Comparison of ENCODE assay signal across 8 cellular contexts in genomic region chr1:26696645-26697440, GRCh38. TPM values are rescaled to one million over a fixed set of nuclear protein-coding genes. Genes with fewer than 3 reads are reported as not detected.
A peak's percentile ranks its signal among the peaks of the same experiment; 100 is the strongest.
DNase-seq lines count a peak whose midpoint lies in the region; ATAC-seq, FAIRE-seq and TF ChIP-seq lines count a peak whose summit lies in the region.

No MANE protein-coding gene starts in this region.

- DNase-seq in A549 (ENCODE audit: low read depth in 1 of 2, low spot score in 1 of 2) (no peak), HFF-Myc (ENCODE audit: extremely low read depth, low read depth) (no peak), ecto neural progenitor cell (ENCODE audit: low spot score) (peak; percentile 56), COLO829 (ENCODE audit: low spot score) (no peak), NCI-H510A treated with DMSO at 0.1 percent for 48 hours (lab: John Stamatoyannopoulos, UW) (no peak)
- DNase-seq in activated CD4-positive, alpha-beta T cell treated with anti-CD3 and anti-CD28 coated beads, Interleukin-2, amount 10 ng/mL, durations not matched to agents 24 days and 14 days: peak; percentile 84
- DNase-seq in stimulated activated CD8-positive, alpha-beta memory T cell treated with anti-CD3 and anti-CD28 coated beads, Interleukin-7, amount 100 ng/mL, for 48 hours (ENCODE audit: extremely low read depth in 1 of 2, low read depth in 1 of 2): peak; percentile 54 to 59

- peak overlapping the region; percentile 68 for H3K4me3 Mint-ChIP-seq in activated CD4-positive, alpha-beta T cell treated with anti-CD3 and anti-CD28 coated beads, Interleukin-2, amount 10 ng/mL, durations not matched to agents 24 days and 14 days

- TF ChIP-seq RAD21 in A549 (conservative IDR thresholded peaks at IDR 0.05 in 1 of 2, IDR thresholded peaks at IDR 0.05 in 1 of 2): no peak

- H3K4me3 ChIP-seq in A549: peak overlapping the region; percentile 91
- peak overlapping the region; percentile 73 for H3K4me3 ChIP-seq in HFF-Myc (replicated peaks; ENCODE audit: low read depth, low read length)
- H3K4me3 ChIP-seq in mucosa of stomach (ENCODE audit: low read length): no peak overlapping the region

- no peaks in the 10 kb centered on the region for H3K36me3 ChIP-seq in mucosa of stomach (ENCODE audit: control insufficient read depth, insufficient read depth, low read length)

- peaks cover 54% of the 10 kb centered on the region for H3K4me1 ChIP-seq in A549
- peaks cover 58% of the 10 kb centered on the region for H3K4me1 ChIP-seq in mucosa of stomach (ENCODE audit: control insufficient read depth, insufficient read depth, low read length)

- CTCF ChIA-PET in A549 (lab: Yijun Ruan, JAX): interaction anchor here (0.5 to 1.1 kb wide), 2 partner anchors 50 to 103 kb away, joined by 3 to 4 read pairs; no protein-coding TSS in a partner anchor

- H3K27me3 Mint-ChIP-seq in activated CD4-positive, alpha-beta T cell treated with anti-CD3 and anti-CD28 coated beads, Interleukin-2, amount 10 ng/mL, durations not matched to agents 24 days and 14 days: no peaks in the 10 kb centered on the region

- peaks cover 10% of the 10 kb centered on the region for H3K36me3 Mint-ChIP-seq in activated CD4-positive, alpha-beta T cell treated with anti-CD3 and anti-CD28 coated beads, Interleukin-2, amount 10 ng/mL, durations not matched to agents 24 days and 14 days (ENCODE audit: low read depth)

- no peak for FAIRE-seq in A549 (lab: Jason Lieb, UNC)

- H3K27me3 ChIP-seq in mucosa of stomach (ENCODE audit: control insufficient read depth, insufficient read depth, low read length): no peaks in the 10 kb centered on the region

- POLR2A ChIA-PET in A549 (lab: Yijun Ruan, JAX): interaction anchor here (0.6 to 2.3 kb wide), 4 partner anchors 9 to 496 kb away, joined by 3 to 15 read pairs (median 4); partner anchors contain the start of gene PIGV

- 3% methylated on average over 8 of the region's 100 CpGs for WGBS in A549 (ENCODE audit: missing lambda C conversion rate)

- no peak for ATAC-seq in A549

- peak overlapping the region; percentile 81 for H3K9ac ChIP-seq in mucosa of stomach (ENCODE audit: low read length)

- H3K9me3 Mint-ChIP-seq in activated CD4-positive, alpha-beta T cell treated with anti-CD3 and anti-CD28 coated beads, Interleukin-2, amount 10 ng/mL, durations not matched to agents 24 days and 14 days: no peaks in the 10 kb centered on the region

- TF ChIP-seq EP300 in A549 (IDR thresholded peaks at IDR 0.05): no peak

- H3K27ac Mint-ChIP-seq in activated CD4-positive, alpha-beta T cell treated with anti-CD3 and anti-CD28 coated beads, Interleukin-2, amount 10 ng/mL, durations not matched to agents 24 days and 14 days: peak overlapping the region; percentile 68

- H3K9me3 ChIP-seq in A549 (no peaks in the 10 kb centered on the region), mucosa of stomach (ENCODE audit: control insufficient read depth, low read length) (no peaks in the 10 kb centered on the region)

- TF ChIP-seq CTCF in A549 (IDR thresholded peaks at IDR 0.05) (no peak), HFF-Myc (IDR thresholded peaks at IDR 0.05; ENCODE audit: low read depth, low read length, missing control alignments) (no peak)

- peaks cover 30% of the 10 kb centered on the region for H3K4me1 Mint-ChIP-seq in activated CD4-positive, alpha-beta T cell treated with anti-CD3 and anti-CD28 coated beads, Interleukin-2, amount 10 ng/mL, durations not matched to agents 24 days and 14 days

- peak overlapping the region; percentile 94 for H3K4me2 ChIP-seq in A549

- H3K27ac ChIP-seq in A549: peak overlapping the region; percentile 100

- TF ChIP-seq POLR2A in A549 (IDR thresholded peaks at IDR 0.05; ENCODE audit: low read length): no peak; the same call in 1 of the 2 replicates

- intact Hi-C loops in activated CD4-positive, alpha-beta T cell treated with anti-CD3 and anti-CD28 coated beads, Interleukin-2, amount 10 ng/mL, durations not matched to agents 24 days and 14 days (cut with micrococcal nuclease): no loop called here

TF ChIP-seq in A549, 52 proteins besides CTCF, POLR2A, EP300 and RAD21:
- TF ChIP-seq JUN (IDR thresholded peaks at IDR 0.05) (peak in 1 of 2 experiments; percentile 57; a peak in 3 of 5 replicates), PBX3 (IDR thresholded peaks at IDR 0.05) (peak; percentile 36; the same call in 1 of the 2 replicates), HOXB13 (CRISPR knock-in tag; IDR thresholded peaks at IDR 0.05; ENCODE audit: low read depth) (no peak), PHF8 (IDR thresholded peaks at IDR 0.05; ENCODE audit: borderline replicate concordance, low read depth) (0 out of 2 replicates have a peak, but pooled peaks have one; percentile 16)
TF ChIP-seq in A549: peak in this region for 3.

RNA-seq across cellular contexts. Expression of gene ARID1A, which starts 1.0 kb away (rescaled TPM):
- polyA plus RNA-seq in A549 (2011; rRNA removed) (17.4 and 23.9 TPM in 2 replicates), A549 (2017; fragmentation: RNase III; extraction: RNeasy Plus Mini Kit Qiagen cat#74134 plus additional on column Dnase treatment) (21.4 to 24.1 TPM (median 22.4 TPM) in 3 replicates)
- polyA plus RNA-seq in A549 (2012; cell fraction: cytosol; rRNA removed): 29.6 and 37.4 TPM in 2 replicates
- 71.0 and 103 TPM in 2 replicates for polyA plus RNA-seq in A549 (2012; cell fraction: nucleus; rRNA removed)
- polyA minus RNA-seq in A549 (2011; rRNA and poly(A)+ RNA removed): 40.8 and 48.3 TPM in 2 replicates
- 111 and 117 TPM in 2 replicates for total RNA-seq in activated CD4-positive, alpha-beta T cell treated with anti-CD3 and anti-CD28 coated beads, Interleukin-2, amount 10 ng/mL, durations not matched to agents 24 days and 14 days

Comparison
In these comparisons a context has a peak if more than half of its experiments do, and no peak if none do; other contexts are left out.
1. DNase-seq: peak in activated CD4-positive, alpha-beta T cell treated with anti-CD3 and anti-CD28 coated beads, Interleukin-2, amount 10 ng/mL, durations not matched to agents 24 days and 14 days (single experiment), ecto neural progenitor cell (single experiment) and stimulated activated CD8-positive, alpha-beta memory T cell treated with anti-CD3 and anti-CD28 coated beads, Interleukin-7, amount 100 ng/mL, for 48 hours (2 of 2); none in A549 (0 of 2), HFF-Myc (single experiment), COLO829 (single experiment) and NCI-H510A treated with DMSO at 0.1 percent for 48 hours (single experiment).